ENCODE assay signal across 27 cellular contexts in the genomic region with DNA sequence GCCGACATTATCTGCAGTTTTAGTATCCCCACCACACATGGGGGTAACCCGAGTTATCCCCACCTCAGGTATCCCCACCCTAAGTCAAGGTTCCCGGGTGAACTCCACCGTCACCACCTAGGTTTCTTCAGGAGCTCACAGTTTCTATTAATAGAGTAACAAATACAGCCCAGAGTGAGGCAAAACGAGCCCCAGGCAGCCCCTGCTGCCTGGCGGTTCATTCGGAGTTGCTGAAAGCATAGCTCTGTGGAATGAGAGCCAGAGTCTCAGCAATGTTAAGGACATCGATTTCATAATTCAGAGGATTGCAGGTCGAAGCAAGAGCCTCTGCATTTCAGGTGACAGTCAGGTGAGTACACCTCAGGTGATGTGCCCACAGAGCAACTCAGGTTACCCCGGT. TPM values are rescaled to one million over a fixed set of nuclear protein-coding genes. Genes with fewer than 3 reads are reported as not detected.
DNase-seq lines count a peak whose midpoint lies in the region; ATAC-seq, FAIRE-seq and TF ChIP-seq lines count a peak whose summit lies in the region.
"Had no signal": no experiment of that assay in that cellular context is flagged by ENCODE, and none has a peak within 500 bp of the region (broad histone marks: within the 10 kb centered on the region; RNA-seq: fewer than 3 reads in every experiment).

No MANE protein-coding gene starts in this region.

- H3K4me2 ChIP-seq in K562 (ENCODE audit: insufficient read depth, low read length) = no peak overlapping the region

- H3K4me3 ChIP-seq in right atrium auricular region (no peak overlapping the region), K562 (no peak overlapping the region), MG63 (no peak overlapping the region)
- H3K4me3 ChIP-seq: HAP-1 had no signal

- no peak for TF ChIP-seq RAD21 in K562 (CRISPR knock-in tag; conservative IDR thresholded peaks at IDR 0.05 in 1 of 2, IDR thresholded peaks at IDR 0.05 in 1 of 2)

- H3K36me3 ChIP-seq in right atrium auricular region = no peaks in the 10 kb centered on the region
- H3K36me3 ChIP-seq in K562 (ENCODE audit: control insufficient read depth, insufficient read depth, low read length) = peaks cover 58% of the 10 kb centered on the region
- no peaks in the 10 kb centered on the region for H3K36me3 ChIP-seq in MG63
- H3K36me3 ChIP-seq: HAP-1 had no signal

- H3K27ac ChIP-seq in right atrium auricular region = no peak overlapping the region
- no peak overlapping the region for H3K27ac ChIP-seq in K562 (ENCODE audit: extremely low read depth, low read depth, low read length)
- H3K27ac ChIP-seq: HL-60, RWPE1 had no signal

- H3K9ac ChIP-seq in K562 (ENCODE audit: insufficient read depth in 1 of 2, low read depth in 2 of 2, low read length in 2 of 2) = no peak overlapping the region

- H3K27me3 Mint-ChIP-seq in activated naive CD8-positive, alpha-beta T cell treated with anti-CD3 and anti-CD28 coated beads, Interleukin-2, amount 50 U/mL, for 24 hours = peaks cover 53% of the 10 kb centered on the region

- in situ Hi-C loops in K562 (cut with MboI) = no loop called here

- 85% methylated on average over 7 of the region's 10 CpGs for WGBS in K562 (ENCODE audit: insufficient coverage, low coverage, missing lambda C conversion rate)

- H3K36me3 Mint-ChIP-seq in activated naive CD8-positive, alpha-beta T cell treated with anti-CD3 and anti-CD28 coated beads, Interleukin-2, amount 50 U/mL, for 24 hours (ENCODE audit: low read depth) = no peaks in the 10 kb centered on the region

- intact Hi-C loops in Right ventricle myocardium inferior (cut with DNase I) = no loop called here
- intact Hi-C loops in K562 (cut with micrococcal nuclease) = no loop called here
- intact Hi-C loops in left colon (cut with DNase I, micrococcal nuclease) = no loop called here

- H3K9me3 ChIP-seq in right atrium auricular region (no peaks in the 10 kb centered on the region), K562 (replicated peaks; ENCODE audit: control insufficient read depth, insufficient read depth, low read depth, low read length) (no peaks in the 10 kb centered on the region), MG63 (no peaks in the 10 kb centered on the region)
- H3K9me3 ChIP-seq: HAP-1 had no signal

- POLR2A ChIA-PET in K562 (lab: Yijun Ruan, JAX) = interaction anchor here (0.6 to 0.7 kb wide), 2 partner anchors 8 to 13 kb away, joined by 3 read pairs; no protein-coding TSS in a partner anchor

- H3K9me3 Mint-ChIP-seq in activated naive CD8-positive, alpha-beta T cell treated with anti-CD3 and anti-CD28 coated beads, Interleukin-2, amount 50 U/mL, for 24 hours = no peaks in the 10 kb centered on the region
- H3K9me3 Mint-ChIP-seq: HFFc6 had no signal

- TF ChIP-seq CTCF in right atrium auricular region (IDR thresholded peaks at IDR 0.05) (no peak), K562 (IDR thresholded peaks at IDR 0.05 in 2 of 3, conservative IDR thresholded peaks at IDR 0.05 in 1 of 3; ENCODE audit: insufficient read depth in 2 of 3, low read depth in 1 of 3, low read length in 3 of 3) (no peak)

- H3K27me3 ChIP-seq in right atrium auricular region = no peaks in the 10 kb centered on the region
- H3K27me3 ChIP-seq in K562 (ENCODE audit: control insufficient read depth in 2 of 2, insufficient read depth in 2 of 2, low read length in 2 of 2) = no peaks in the 10 kb centered on the region
- H3K27me3 ChIP-seq in MG63 = no peaks in the 10 kb centered on the region

- TF ChIP-seq EP300 in K562 (IDR thresholded peaks at IDR 0.05; ENCODE audit: low read length) = no peak

- no peak overlapping the region for H2AFZ ChIP-seq in K562 (ENCODE audit: low read depth, low read length)

- CTCF ChIA-PET in K562 (lab: Yijun Ruan, JAX; ENCODE audit: low intra/inter-chr PET ratio) = no interaction called here

- ATAC-seq in Right ventricle myocardium inferior = no peak
- peak; percentile 11; the same call in 2 of the 3 replicates for ATAC-seq in K562
- peak; percentile 29 for ATAC-seq in left colon
- ATAC-seq in GM19463 (IDR thresholded peaks at IDR 0.05; ENCODE audit: unreplicated experiment) = no peak
- ATAC-seq in activated naive CD8-positive, alpha-beta T cell treated with anti-CD3 and anti-CD28 coated beads, Interleukin-2, amount 50 U/mL, for 24 hours = no peak

- no TSS peak for BruUV-seq in K562 (replicated peaks; lab: Mats Ljungman, UMichigan)

- peaks cover 97% of the 10 kb centered on the region for H3K79me2 ChIP-seq in K562 (ENCODE audit: control insufficient read depth, insufficient read depth, low read length)

- no peak overlapping the region for H3K4me3 Mint-ChIP-seq in activated naive CD8-positive, alpha-beta T cell treated with anti-CD3 and anti-CD28 coated beads, Interleukin-2, amount 50 U/mL, for 24 hours
- H3K4me3 Mint-ChIP-seq: HFFc6 had no signal

- no peak; the same call in 1 of the 2 replicates for TF ChIP-seq POLR2A in K562 (conservative IDR thresholded peaks at IDR 0.05)

- H3K4me1 Mint-ChIP-seq in activated naive CD8-positive, alpha-beta T cell treated with anti-CD3 and anti-CD28 coated beads, Interleukin-2, amount 50 U/mL, for 24 hours = no peaks in the 10 kb centered on the region

- no peaks in the 10 kb centered on the region for H3K4me1 ChIP-seq in right atrium auricular region
- peaks cover 0 to 5% of the 10 kb centered on the region in 2 experiments; a peak in 3 of 5 replicates for H3K4me1 ChIP-seq in K562 (replicated peaks in 1 of 2; ENCODE audit: control insufficient read depth in 2 of 2, insufficient read depth in 2 of 2, low read length in 2 of 2)
- H3K4me1 ChIP-seq: HAP-1 had no signal

- H3K9me1 ChIP-seq in K562 (ENCODE audit: control insufficient read depth, insufficient read depth, low read length) = no peaks in the 10 kb centered on the region

- no peaks in the 10 kb centered on the region; the same call in 1 of the 2 replicates for H4K20me1 ChIP-seq in K562 (replicated peaks; ENCODE audit: control insufficient read depth, insufficient read depth, low read length)

- no peak overlapping the region for H3K27ac Mint-ChIP-seq in activated naive CD8-positive, alpha-beta T cell treated with anti-CD3 and anti-CD28 coated beads, Interleukin-2, amount 50 U/mL, for 24 hours
- H3K27ac Mint-ChIP-seq: HFFc6 had no signal

- no peak for FAIRE-seq in K562 (lab: Jason Lieb, UNC)
- FAIRE-seq: GM12892 had no signal

- DNase-seq in right atrium auricular region (ENCODE audit: low spot score) (peak; percentile 49), Right ventricle myocardium inferior (ENCODE audit: missing footprints) (no peak), K562 (ENCODE audit: extremely low read depth in 1 of 4, low spot score in 3 of 4) (no peak), left colon (no peak), MG63 (no peak), hippocampal formation (lab: John Stamatoyannopoulos, UW) (no peak)
- no peak for DNase-seq in activated naive CD8-positive, alpha-beta T cell treated with anti-CD3 and anti-CD28 coated beads, Interleukin-2, amount 50 U/mL, for 24 hours
- DNase-seq: 8988T; ACHN; Calu3; DMS79 treated with DMSO at 0.1 percent for 48 hours; GF-D8; HFFc6; Karpas-422; NCI-H1092 treated with DMSO at 0.1 percent for 48 hours; NCI-H1436; NCI-H2081 treated with DMSO at 0.1 percent for 48 hours; NCI-H446 treated with DMSO at 0.1 percent for 48 hours; NCI-H526; NCI-H82; NK-92 treated with Interleukin-12 subunit alpha and Interleukin-12 subunit beta, amount 100 ng/mL, for 24 hours; SHP77 treated with DMSO at 0.1 percent for 48 hours had no signal

TF ChIP-seq in K562, 482 proteins besides CTCF, POLR2A, EP300 and RAD21:
- TF ChIP-seq SNRNP70 (optimal IDR thresholded peaks at IDR 0.05; ENCODE audit: low read depth, low read length) (no peak), RUNX1 (IDR thresholded peaks at IDR 0.05; ENCODE audit: low read depth) (no peak), ZNF143 (CRISPR knock-in tag; IDR thresholded peaks at IDR 0.05) (no peak), POLR2AphosphoS5 (IDR thresholded peaks at IDR 0.05; ENCODE audit: control insufficient read depth, insufficient read depth, low read depth, low read length) (0 out of 2 replicates have a peak, but pooled peaks have one; percentile 11)

RNA-seq across cellular contexts. Expression of a gene that starts 10.7 kb away (rescaled TPM):
- total RNA-seq in right atrium auricular region (1 to 10 TPM; 1.0 to 1.2 TPM), Right ventricle myocardium inferior (1.1 TPM), K562 (2014; rRNA removed) (15.1 and 21.1 TPM in 2 replicates), K562 (2014; rRNA removed; fragmentation: Illumina TruSeq; extraction: Trizol) (17.1 and 18.8 TPM in 2 replicates), K562 (2015; rRNA removed; fragmentation: Illumina TruSeq; extraction: Trizol) (18.6 and 19.5 TPM in 2 replicates), K562 (2021) (34.0 and 34.3 TPM in 2 replicates), left colon (100 to 1,000 TPM; 219 to 240 TPM)
- 43.7 and 91.0 TPM in 2 replicates for total RNA-seq in K562 (2011; cell fraction: chromatin; rRNA removed; ENCODE audit: low replicate concordance)
- total RNA-seq in K562 (2011; cell fraction: nucleolus; rRNA removed) = 18.8 and 27.8 TPM in 2 replicates
- total RNA-seq in K562 (2011; cell fraction: nucleoplasm; rRNA removed) = 47.1 and 82.4 TPM in 2 replicates
- polyA plus RNA-seq in K562 (2011; rRNA removed) (8.7 and 9.9 TPM in 2 replicates), K562 (2014; fragmentation: Illumina TruSeq; extraction: Trizol) (21.1 and 21.8 TPM in 2 replicates), K562 (2014; fragmentation: Nextera tagmentation; extraction: Ambion mirVana) (10 to 100 TPM in 1 of 2 experiments, 1 to 10 TPM in 1; 4.5 to 10.0 TPM), K562 (2014; rRNA removed) (12.8 and 14.4 TPM in 2 replicates)
- 5.8 and 9.5 TPM in 2 replicates for polyA plus RNA-seq in K562 (2011; cell fraction: cytosol; rRNA removed)
- polyA plus RNA-seq in K562 (2011; cell fraction: nucleus; rRNA removed) = 15.7 and 22.4 TPM in 2 replicates
- polyA plus RNA-seq in K562 (2012) = 9.2 and 12.2 TPM in 2 replicates
- 37.3 and 38.8 TPM in 2 replicates for polyA minus RNA-seq in K562 (2011; rRNA and poly(A)+ RNA removed)
- polyA minus RNA-seq in K562 (2011; cell fraction: cytosol; rRNA and poly(A)+ RNA removed) = 19.0 and 20.9 TPM in 2 replicates
- 45.2 and 51.2 TPM in 2 replicates for polyA minus RNA-seq in K562 (2011; cell fraction: nucleus; rRNA and poly(A)+ RNA removed)
- total RNA-seq in MG63 (2014; rRNA removed; shearing (Covaris generic); ENCODE audit: low replicate concordance) = 3.4 and 5.1 TPM in 2 replicates

Comparison
In these comparisons a context has a peak if more than half of its experiments do, and no peak if none do; other contexts are left out.
1. ATAC-seq: peak in K562 (single experiment) and left colon (single experiment); none in Right ventricle myocardium inferior (single experiment), GM19463 (single experiment) and activated naive CD8-positive, alpha-beta T cell treated with anti-CD3 and anti-CD28 coated beads, Interleukin-2, amount 50 U/mL, for 24 hours (single experiment).